Comparison of ENCODE assay signal across 17 cellular contexts in the genomic region with DNA sequence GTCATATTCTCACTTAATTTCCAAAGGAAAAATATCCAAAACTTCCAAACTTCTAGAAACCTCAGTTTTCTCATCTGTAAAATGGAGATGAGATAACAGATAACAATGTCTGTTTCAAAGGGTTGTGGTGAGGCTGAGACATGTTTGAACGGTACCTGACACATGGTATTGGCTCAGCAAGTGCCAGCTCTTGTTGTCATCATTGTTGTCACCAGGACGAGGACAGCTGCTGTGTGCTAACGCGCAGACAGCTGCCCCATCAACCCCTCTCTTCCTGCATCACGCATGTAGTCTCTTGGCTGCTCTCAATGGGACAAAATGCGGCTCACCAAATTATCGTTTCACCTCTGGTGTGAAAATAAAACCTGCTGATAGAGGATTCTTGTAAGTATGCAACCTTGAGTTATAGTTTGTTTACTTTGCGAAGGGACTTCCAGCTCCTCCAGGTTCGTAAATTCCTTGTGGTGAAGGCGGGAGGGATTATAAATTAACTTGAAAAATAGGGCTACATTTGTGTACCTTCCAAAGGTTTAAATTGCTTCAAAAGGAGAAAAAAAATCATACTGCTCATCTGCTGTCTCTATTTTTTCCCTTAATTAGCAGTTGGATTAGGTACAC.
"Had no signal": no experiment of that assay in that cellular context is flagged by ENCODE, and none has a peak within 500 bp of the region (broad histone marks: within the 10 kb centered on the region; RNA-seq: fewer than 3 reads in every experiment).

No MANE protein-coding gene starts in this region.

- DNase-seq: activated CD4-positive, alpha-beta T cell treated with anti-CD3 and anti-CD28 coated beads, Interleukin-2, amount 50 U/mL, for 4 hours; activated naive CD4-positive, alpha-beta T cell; activated naive CD8-positive, alpha-beta T cell treated with anti-CD3 and anti-CD28 coated beads for 36 hours; caudate nucleus; foreskin fibroblast; left cardiac atrium; lower lobe of right lung; natural killer cell; stimulated activated CD4-positive, alpha-beta T cell treated with anti-CD3 and anti-CD28 coated beads, Interleukin-15, amount 100 ng/mL, for 24 hours; stimulated activated CD4-positive, alpha-beta T cell treated with anti-CD3 and anti-CD28 coated beads, Interleukin-2, amount 100 ng/mL, for 48 hours; stimulated activated naive CD8-positive, alpha-beta T cell treated with anti-CD3 and anti-CD28 coated beads, Interleukin-15, amount 100 ng/mL, for 72 hours; transverse colon; uterus had no signal

- ATAC-seq: left cardiac atrium; lower lobe of right lung; natural killer cell; stimulated activated naive CD8-positive, alpha-beta T cell treated with anti-CD3 and anti-CD28 coated beads, Interleukin-15, amount 100 ng/mL, for 72 hours had no signal

- H3K4me1 ChIP-seq: lower lobe of right lung, right atrium auricular region, suprapubic skin had no signal

- H3K27me3 ChIP-seq: right atrium auricular region, suprapubic skin, transverse colon, uterus had no signal

- H3K4me3 Mint-ChIP-seq: activated naive CD8-positive, alpha-beta T cell treated with anti-CD3 and anti-CD28 coated beads for 36 hours; brain; natural killer cell; stimulated activated naive CD8-positive, alpha-beta T cell treated with anti-CD3 and anti-CD28 coated beads, Interleukin-15, amount 100 ng/mL, for 72 hours had no signal

- H3K27ac Mint-ChIP-seq: activated naive CD8-positive, alpha-beta T cell treated with anti-CD3 and anti-CD28 coated beads for 36 hours; natural killer cell; stimulated activated naive CD8-positive, alpha-beta T cell treated with anti-CD3 and anti-CD28 coated beads, Interleukin-15, amount 100 ng/mL, for 72 hours had no signal

- H3K27ac ChIP-seq: lower lobe of right lung, right atrium auricular region, skin epidermis, suprapubic skin, transverse colon, uterus had no signal

- H3K4me1 Mint-ChIP-seq: activated naive CD8-positive, alpha-beta T cell treated with anti-CD3 and anti-CD28 coated beads for 36 hours; brain; natural killer cell; stimulated activated naive CD8-positive, alpha-beta T cell treated with anti-CD3 and anti-CD28 coated beads, Interleukin-15, amount 100 ng/mL, for 72 hours had no signal

- H3K4me3 ChIP-seq: lower lobe of right lung, right atrium auricular region, skin epidermis, suprapubic skin, transverse colon, uterus had no signal

- H3K27me3 Mint-ChIP-seq: activated naive CD8-positive, alpha-beta T cell treated with anti-CD3 and anti-CD28 coated beads for 36 hours; brain; stimulated activated naive CD8-positive, alpha-beta T cell treated with anti-CD3 and anti-CD28 coated beads, Interleukin-15, amount 100 ng/mL, for 72 hours had no signal

- H3K9me3 ChIP-seq: lower lobe of right lung, right atrium auricular region, suprapubic skin, transverse colon, uterus had no signal

- H3K36me3 ChIP-seq: lower lobe of right lung, right atrium auricular region, suprapubic skin, transverse colon, uterus had no signal

- H3K36me3 Mint-ChIP-seq: activated naive CD8-positive, alpha-beta T cell treated with anti-CD3 and anti-CD28 coated beads for 36 hours; brain; natural killer cell had no signal

- H3K9me3 Mint-ChIP-seq: activated naive CD8-positive, alpha-beta T cell treated with anti-CD3 and anti-CD28 coated beads for 36 hours; brain; natural killer cell; stimulated activated naive CD8-positive, alpha-beta T cell treated with anti-CD3 and anti-CD28 coated beads, Interleukin-15, amount 100 ng/mL, for 72 hours had no signal
